8 cellular contexts compared by ENCODE assay signal in the genomic region with DNA sequence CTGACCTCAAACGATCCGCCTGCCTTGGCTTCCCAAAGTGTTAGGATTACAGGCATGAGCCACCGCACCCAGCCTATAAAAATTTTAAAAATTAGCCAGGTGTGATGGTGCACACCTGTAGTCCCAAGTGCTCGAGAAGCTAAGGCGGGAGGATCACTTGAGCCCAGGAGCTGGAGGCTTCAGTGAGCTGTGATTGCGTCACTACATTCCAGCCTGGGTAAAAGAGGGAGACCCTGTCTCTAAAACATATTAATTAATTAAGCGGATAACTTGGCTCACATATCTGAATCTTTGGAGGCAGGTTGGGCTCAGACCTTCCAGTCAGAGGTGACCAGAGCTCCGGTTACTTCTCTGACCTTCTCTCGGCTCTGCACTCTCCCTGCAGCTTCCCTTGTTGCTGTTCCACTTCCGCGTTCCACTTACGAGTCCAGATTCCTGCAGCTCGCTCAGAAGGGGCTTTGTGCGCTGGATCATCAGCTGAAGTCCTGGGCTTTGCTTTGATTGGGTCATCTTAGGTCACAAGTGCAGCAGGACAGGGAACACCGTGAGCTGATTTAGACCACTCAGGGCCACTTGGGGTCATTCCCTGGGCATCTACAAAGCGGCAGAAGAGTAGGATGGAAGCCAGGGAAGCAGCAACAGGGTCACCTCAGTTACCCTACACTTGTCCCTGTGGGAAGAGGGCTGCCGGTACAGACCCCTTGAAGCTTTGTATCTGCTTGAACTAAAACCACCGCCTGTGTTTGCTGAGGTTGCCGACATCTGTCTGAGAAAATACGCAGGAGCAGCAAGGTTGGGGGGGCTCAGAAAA. TPM values are rescaled to one million over a fixed set of nuclear protein-coding genes. Genes with fewer than 3 reads are reported as not detected.
DNase-seq lines count a peak whose midpoint lies in the region; ATAC-seq and TF ChIP-seq lines count a peak whose summit lies in the region.

No MANE protein-coding gene starts in this region.

- peaks cover 19% of the 10 kb centered on the region for H3K79me2 ChIP-seq in PC-3 (ENCODE audit: low read length)

- H3K27ac ChIP-seq in left lung (peak overlapping the region; percentile 63 to 65), transverse colon (peak overlapping the region; percentile 49 to 96 (median 74)), PC-3 (ENCODE audit: low read length) (no peak overlapping the region)

- ATAC-seq in left lung (peak; percentile 11), GM21381 (IDR thresholded peaks at IDR 0.05; ENCODE audit: unreplicated experiment) (no peak), PC-3 (no peak)

- peaks cover 48% of the 10 kb centered on the region for H3K4me1 Mint-ChIP-seq in activated naive CD4-positive, alpha-beta T cell treated with anti-CD3 and anti-CD28 coated beads, Interleukin-2, amount 10 ng/mL, durations not matched to agents 7 days and 5 days

- no peak overlapping the region for H3K4me2 ChIP-seq in PC-3 (ENCODE audit: low read length)

- H3K27me3 Mint-ChIP-seq in activated naive CD4-positive, alpha-beta T cell treated with anti-CD3 and anti-CD28 coated beads, Interleukin-2, amount 10 ng/mL, durations not matched to agents 7 days and 5 days = no peaks in the 10 kb centered on the region

- H3K4me3 ChIP-seq in left lung (no peak overlapping the region), transverse colon (peak overlapping the region in 2 of 4 donors; percentile 6 to 17), PC-3 (ENCODE audit: low read length) (no peak overlapping the region)

- in situ Hi-C loops in transverse colon (cut with MboI; ENCODE audit: low pct_ligation_motif_present in 1 of 4, low pct_unique_long_range_greater_than_20kb in 1 of 4, low sequenced_read_pairs in 3 of 4) = no loop called here

- TF ChIP-seq POLR2A in transverse colon (IDR thresholded peaks at IDR 0.05) = no peak

- no peak for DNase-seq in activated naive CD4-positive, alpha-beta T cell treated with anti-CD3 and anti-CD28 coated beads, Interleukin-2, amount 10 ng/mL, durations not matched to agents 7 days and 5 days
- DNase-seq in activated naive CD4-positive, alpha-beta T cell treated with Interleukin-2 at 50 U/mL for 16 hours = no peak
- DNase-seq in amniotic epithelial cell (ENCODE audit: low read depth) (peak; percentile 75), left lung (no peak), transverse colon (peak; percentile 57), NCI-H2107 treated with DMSO at 0.1 percent for 48 hours (lab: John Stamatoyannopoulos, UW; ENCODE audit: unreplicated experiment) (no peak), PC-3 (no peak)

- no peak for TF ChIP-seq EP300 in transverse colon (IDR thresholded peaks at IDR 0.05; ENCODE audit: low read depth)

- BruUV-seq in PC-3 (replicated peaks; lab: Mats Ljungman, UMichigan) = no TSS peak

- H3K36me3 Mint-ChIP-seq in activated naive CD4-positive, alpha-beta T cell treated with anti-CD3 and anti-CD28 coated beads, Interleukin-2, amount 10 ng/mL, durations not matched to agents 7 days and 5 days = peaks cover 10% of the 10 kb centered on the region

- H4K20me1 ChIP-seq in PC-3 (ENCODE audit: low read length) = no peaks in the 10 kb centered on the region

- H3K4me1 ChIP-seq in left lung (peaks cover 19 to 49% of the 10 kb centered on the region in 2 donors), transverse colon (peaks cover 0 to 33% (median 26%) of the 10 kb centered on the region in 4 donors), PC-3 (ENCODE audit: insufficient read depth, low read length) (no peaks in the 10 kb centered on the region)

- no peaks in the 10 kb centered on the region for H3F3A ChIP-seq in PC-3 (ENCODE audit: low read length, unreplicated experiment)

- H2AFZ ChIP-seq in PC-3 (ENCODE audit: low read length) = no peak overlapping the region

- peak overlapping the region; percentile 52 for H3K4me3 Mint-ChIP-seq in activated naive CD4-positive, alpha-beta T cell treated with anti-CD3 and anti-CD28 coated beads, Interleukin-2, amount 10 ng/mL, durations not matched to agents 7 days and 5 days

- POLR2A ChIA-PET in PC-3 (lab: Charles Lee; ENCODE audit: unreplicated experiment) = no interaction called here

- H3K36me3 ChIP-seq in left lung = peaks cover 0 to 26% of the 10 kb centered on the region in 2 donors
- no peaks in the 10 kb centered on the region for H3K36me3 ChIP-seq in transverse colon
- H3K36me3 ChIP-seq in PC-3 (ENCODE audit: low read depth, low read length) = no peaks in the 10 kb centered on the region

- no peaks in the 10 kb centered on the region for H3K9me2 ChIP-seq in PC-3 (replicated peaks; ENCODE audit: low read length)

- intact Hi-C loops in left lung (cut with DNase I) (no loop called here), transverse colon (cut with DNase I; ENCODE audit: low total_unique reads) (no loop called here), PC-3 (cut with micrococcal nuclease) (no loop called here)

- H3K9ac ChIP-seq in PC-3 (ENCODE audit: low read length) = no peak overlapping the region

- H3K27ac Mint-ChIP-seq in activated naive CD4-positive, alpha-beta T cell treated with anti-CD3 and anti-CD28 coated beads, Interleukin-2, amount 10 ng/mL, durations not matched to agents 7 days and 5 days = no peak overlapping the region

- no peaks in the 10 kb centered on the region for H3K27me3 ChIP-seq in left lung
- H3K27me3 ChIP-seq in transverse colon = no peaks in the 10 kb centered on the region
- no peaks in the 10 kb centered on the region for H3K27me3 ChIP-seq in PC-3 (ENCODE audit: low read length)

- TF ChIP-seq CTCF in left lung (IDR thresholded peaks at IDR 0.05) (no peak), transverse colon (IDR thresholded peaks at IDR 0.05) (no peak), PC-3 (conservative IDR thresholded peaks at IDR 0.05; ENCODE audit: low read depth, low read length) (no peak)

- CTCF ChIA-PET in activated naive CD4-positive, alpha-beta T cell treated with anti-CD3 and anti-CD28 coated beads, Interleukin-2, amount 10 ng/mL, durations not matched to agents 7 days and 5 days (lab: Charles Lee) = interaction anchor here (0.9 kb wide), 1 partner anchor 11 kb away, joined by 5 read pairs; no protein-coding TSS in a partner anchor
- CTCF ChIA-PET in PC-3 (lab: Charles Lee) = interaction anchor here (0.5 kb wide), 1 partner anchor 583 kb away, joined by 9 read pairs; no protein-coding TSS in a partner anchor

- H3K9me3 ChIP-seq in left lung = no peaks in the 10 kb centered on the region
- H3K9me3 ChIP-seq in transverse colon = no peaks in the 10 kb centered on the region
- H3K9me3 ChIP-seq in PC-3 (ENCODE audit: low read length) = no peaks in the 10 kb centered on the region

- WGBS in transverse colon (ENCODE audit: low coverage in 1 of 2), 2 donors = 39% methylated on average over 20 of the region's 20 CpGs; no CpG with 5 or more reads in 1 of the 2 donors

- no peaks in the 10 kb centered on the region for H3K9me3 Mint-ChIP-seq in activated naive CD4-positive, alpha-beta T cell treated with anti-CD3 and anti-CD28 coated beads, Interleukin-2, amount 10 ng/mL, durations not matched to agents 7 days and 5 days

RNA-seq across cellular contexts. Expression of a gene that starts 2.0 kb away (rescaled TPM):
- total RNA-seq in left lung (100 to 1,000 TPM; 280 to 311 TPM), transverse colon (100 to 1,000 TPM; 138 to 346 (median 186) TPM), PC-3 (2014; rRNA removed) (358 and 381 TPM in 2 replicates)

RNA-seq across cellular contexts. Expression of a gene that starts 35.9 kb away (rescaled TPM):
- total RNA-seq in left lung (10 to 100 TPM; 68.5 to 87.8 TPM), transverse colon (10 to 100 TPM; 27.7 to 54.9 (median 49.9) TPM), PC-3 (2014; rRNA removed) (58.6 and 84.7 TPM in 2 replicates)

RNA-seq across cellular contexts. Expression of a gene that starts 36.3 kb away (rescaled TPM):
- total RNA-seq in left lung (10 to 100 TPM; 79.0 to 82.0 TPM), transverse colon (100 to 1,000 TPM in 1 of 4 donors, 10 to 100 TPM in 2, 1 to 10 TPM in 1; 5.0 to 167 (median 50.1) TPM), PC-3 (2014; rRNA removed) (120 and 144 TPM in 2 replicates)

RNA-seq across cellular contexts. Expression of a gene that starts 46.8 kb away (rescaled TPM):
- 100 to 1,000 TPM; 142 to 158 TPM for total RNA-seq in left lung
- 100 to 1,000 TPM; 104 to 186 (median 147) TPM for total RNA-seq in transverse colon
- total RNA-seq in PC-3 (2014; rRNA removed) = 183 and 193 TPM in 2 replicates

Comparison
In these comparisons a context has a peak if more than half of its experiments do, and no peak if none do; other contexts are left out.
1. DNase-seq: peak in amniotic epithelial cell (single experiment) and transverse colon (single experiment); none in activated naive CD4-positive, alpha-beta T cell treated with anti-CD3 and anti-CD28 coated beads, Interleukin-2, amount 10 ng/mL, durations not matched to agents 7 days and 5 days (single experiment), activated naive CD4-positive, alpha-beta T cell treated with Interleukin-2 at 50 U/mL for 16 hours (single experiment), left lung (0 of 2), NCI-H2107 treated with DMSO at 0.1 percent for 48 hours (single experiment) and PC-3 (single experiment).